In the genomic region with DNA sequence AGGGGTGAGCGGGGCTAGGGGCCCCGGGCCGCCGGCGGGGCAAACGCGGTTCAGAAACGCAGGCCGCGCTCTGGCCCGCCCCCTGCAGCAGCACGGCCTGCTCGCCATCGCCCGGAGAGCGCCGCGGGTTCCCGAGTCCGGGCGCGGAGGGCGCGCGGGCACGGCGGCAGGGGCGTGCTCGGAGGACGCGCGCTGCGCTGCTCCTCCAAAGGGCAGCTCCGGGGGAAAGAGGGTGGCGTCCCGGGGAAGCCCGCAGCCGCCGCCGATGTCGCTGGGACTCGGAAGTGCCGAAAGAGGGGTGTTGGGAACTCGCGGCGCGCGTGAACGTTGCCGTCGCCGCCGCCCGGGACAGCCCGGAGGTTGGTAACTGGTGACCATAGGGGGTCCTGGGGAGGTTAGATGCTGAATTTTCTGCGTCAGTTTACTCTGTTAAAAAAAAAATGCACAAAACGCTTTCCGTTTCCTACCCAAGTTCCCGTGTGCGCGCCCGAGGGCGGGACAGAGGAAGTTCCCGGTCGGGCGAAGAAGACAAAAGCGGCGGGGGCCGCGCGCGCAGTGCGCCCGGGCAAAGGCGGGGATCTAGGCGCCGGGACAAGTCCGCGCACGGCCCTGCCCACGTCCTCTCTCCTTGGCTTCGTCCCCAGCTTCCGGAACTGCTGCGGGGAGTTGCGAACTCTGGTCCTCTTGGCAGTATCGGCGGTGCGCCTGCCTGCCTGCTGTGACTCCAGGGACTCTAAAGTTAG, we compare ENCODE assay signal across 1 cellular context.
TF ChIP-seq lines count a peak whose summit lies in the region.

A gene (plus strand): TSS at position 157 of the 743 bp plus-strand sequence. CDS start 20,074 bp downstream, outside the sequence.

TF ChIP-seq in H1, 55 proteins besides CTCF, POLR2A, EP300 and RAD21:
- no peak for TF ChIP-seq HDAC6 (IDR thresholded peaks at IDR 0.05; ENCODE audit: low read depth, low read length)
- peak; percentile 97 for TF ChIP-seq POLR2AphosphoS5 (IDR thresholded peaks at IDR 0.05; ENCODE audit: low read depth, low read length)
- no peak for TF ChIP-seq JUND (IDR thresholded peaks at IDR 0.05; ENCODE audit: low read length)
- TF ChIP-seq FOSL1 (IDR thresholded peaks at IDR 0.05; ENCODE audit: insufficient read depth, low read depth, low read length), result no peak
- peak; percentile 79 for TF ChIP-seq RBBP5 (IDR thresholded peaks at IDR 0.05; ENCODE audit: borderline replicate concordance, low read depth, low read length)
- TF ChIP-seq BCL11A (IDR thresholded peaks at IDR 0.05; ENCODE audit: low read depth in 2 of 2, low read length in 2 of 2), result no peak
- TF ChIP-seq GABPA (IDR thresholded peaks at IDR 0.05; ENCODE audit: borderline replicate concordance, insufficient read depth, low read length), result no peak
- peak; percentile 50 for TF ChIP-seq PHF8 (conservative IDR thresholded peaks at IDR 0.05; ENCODE audit: low read depth, low read length)
- no peak for TF ChIP-seq SP4 (IDR thresholded peaks at IDR 0.05; ENCODE audit: low read length)
- TF ChIP-seq GTF2F1 (IDR thresholded peaks at IDR 0.05; ENCODE audit: borderline replicate concordance, low read depth, low read length), result no peak
- no peak for TF ChIP-seq POU5F1 (IDR thresholded peaks at IDR 0.05; ENCODE audit: low read depth, low read length)
- TF ChIP-seq, protein P1, sequence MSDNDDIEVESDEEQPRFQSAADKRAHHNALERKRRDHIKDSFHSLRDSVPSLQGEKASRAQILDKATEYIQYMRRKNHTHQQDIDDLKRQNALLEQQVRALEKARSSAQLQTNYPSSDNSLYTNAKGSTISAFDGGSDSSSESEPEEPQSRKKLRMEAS (IDR thresholded peaks at IDR 0.05), result peak; percentile 9; the same call in 1 of the 2 replicates
- TF ChIP-seq KDM4A (IDR thresholded peaks at IDR 0.05; ENCODE audit: low read depth, low read length, severe bottlenecking), result peak; percentile 97
- no peak for TF ChIP-seq SAP30 (IDR thresholded peaks at IDR 0.05; ENCODE audit: insufficient read depth, insufficient replicate concordance, low read length)
- TF ChIP-seq, protein P2, sequence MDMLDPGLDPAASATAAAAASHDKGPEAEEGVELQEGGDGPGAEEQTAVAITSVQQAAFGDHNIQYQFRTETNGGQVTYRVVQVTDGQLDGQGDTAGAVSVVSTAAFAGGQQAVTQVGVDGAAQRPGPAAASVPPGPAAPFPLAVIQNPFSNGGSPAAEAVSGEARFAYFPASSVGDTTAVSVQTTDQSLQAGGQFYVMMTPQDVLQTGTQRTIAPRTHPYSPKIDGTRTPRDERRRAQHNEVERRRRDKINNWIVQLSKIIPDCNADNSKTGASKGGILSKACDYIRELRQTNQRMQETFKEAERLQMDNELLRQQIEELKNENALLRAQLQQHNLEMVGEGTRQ (IDR thresholded peaks at IDR 0.05; ENCODE audit: low read length), result no peak
- no peak for TF ChIP-seq RNF2 (IDR thresholded peaks at IDR 0.05; ENCODE audit: borderline replicate concordance, low read depth, low read length, missing control alignments, poor library complexity, severe bottlenecking)
- peak; percentile 57 for TF ChIP-seq ASH2L (IDR thresholded peaks at IDR 0.05; ENCODE audit: low read length)
- no peak for TF ChIP-seq SP2 (IDR thresholded peaks at IDR 0.05; ENCODE audit: low read length)
- TF ChIP-seq ZNF274 (IDR thresholded peaks at IDR 0.05; ENCODE audit: borderline replicate concordance, extremely low read depth, low read length), result no peak
- TF ChIP-seq NRF1 (IDR thresholded peaks at IDR 0.05; ENCODE audit: low read depth, low read length), result no peak
- TF ChIP-seq RXRA (IDR thresholded peaks at IDR 0.05; ENCODE audit: insufficient read depth, low read depth, low read length), result 0 out of 2 replicates have a peak, but pooled peaks have one; percentile 61
- no peak for TF ChIP-seq KDM5A (IDR thresholded peaks at IDR 0.05; ENCODE audit: low read length)
- no peak for TF ChIP-seq CHD1 (IDR thresholded peaks at IDR 0.05; ENCODE audit: low read depth, low read length)
- no peak for TF ChIP-seq CBX5 (IDR thresholded peaks at IDR 0.05; ENCODE audit: low read depth, low read length)
- no peak for TF ChIP-seq YY1 (IDR thresholded peaks at IDR 0.05; ENCODE audit: low read depth, low read length)
- TF ChIP-seq, protein P3, sequence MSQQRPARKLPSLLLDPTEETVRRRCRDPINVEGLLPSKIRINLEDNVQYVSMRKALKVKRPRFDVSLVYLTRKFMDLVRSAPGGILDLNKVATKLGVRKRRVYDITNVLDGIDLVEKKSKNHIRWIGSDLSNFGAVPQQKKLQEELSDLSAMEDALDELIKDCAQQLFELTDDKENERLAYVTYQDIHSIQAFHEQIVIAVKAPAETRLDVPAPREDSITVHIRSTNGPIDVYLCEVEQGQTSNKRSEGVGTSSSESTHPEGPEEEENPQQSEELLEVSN (IDR thresholded peaks at IDR 0.05), result peak; percentile 20; the same call in 1 of the 2 replicates
- no peak for TF ChIP-seq CREB1 (IDR thresholded peaks at IDR 0.05)
- TF ChIP-seq CHD2 (IDR thresholded peaks at IDR 0.05; ENCODE audit: low read length), result no peak
- TF ChIP-seq TCF12 (IDR thresholded peaks at IDR 0.05; ENCODE audit: low read depth, low read length), result peak; percentile 85
- no peak for TF ChIP-seq BRCA1 (IDR thresholded peaks at IDR 0.05; ENCODE audit: low read depth, low read length)
- TF ChIP-seq SIN3A (conservative IDR thresholded peaks at IDR 0.05 in 1 of 2, IDR thresholded peaks at IDR 0.05 in 1 of 2; ENCODE audit: low read depth in 1 of 2, low read length in 2 of 2), result 0 out of 4 replicates have a peak, but pooled peaks of 1 of the 2 experiments have one; percentile 33
- no peak for TF ChIP-seq CEBPB (IDR thresholded peaks at IDR 0.05; ENCODE audit: low read depth, low read length)
- peak; percentile 20; the same call in 1 of the 2 replicates for TF ChIP-seq BACH1 (IDR thresholded peaks at IDR 0.05; ENCODE audit: low read length)
- no peak for TF ChIP-seq SRF (IDR thresholded peaks at IDR 0.05; ENCODE audit: low read depth, low read length)
- TF ChIP-seq, protein P4, sequence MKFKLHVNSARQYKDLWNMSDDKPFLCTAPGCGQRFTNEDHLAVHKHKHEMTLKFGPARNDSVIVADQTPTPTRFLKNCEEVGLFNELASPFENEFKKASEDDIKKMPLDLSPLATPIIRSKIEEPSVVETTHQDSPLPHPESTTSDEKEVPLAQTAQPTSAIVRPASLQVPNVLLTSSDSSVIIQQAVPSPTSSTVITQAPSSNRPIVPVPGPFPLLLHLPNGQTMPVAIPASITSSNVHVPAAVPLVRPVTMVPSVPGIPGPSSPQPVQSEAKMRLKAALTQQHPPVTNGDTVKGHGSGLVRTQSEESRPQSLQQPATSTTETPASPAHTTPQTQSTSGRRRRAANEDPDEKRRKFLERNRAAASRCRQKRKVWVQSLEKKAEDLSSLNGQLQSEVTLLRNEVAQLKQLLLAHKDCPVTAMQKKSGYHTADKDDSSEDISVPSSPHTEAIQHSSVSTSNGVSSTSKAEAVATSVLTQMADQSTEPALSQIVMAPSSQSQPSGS (IDR thresholded peaks at IDR 0.05; ENCODE audit: low read length), result no peak
- TF ChIP-seq NANOG (IDR thresholded peaks at IDR 0.05; ENCODE audit: insufficient read depth, low read depth, low read length, poor library complexity, severe bottlenecking), result no peak
- no peak for TF ChIP-seq CTBP2 (IDR thresholded peaks at IDR 0.05; ENCODE audit: borderline replicate concordance, insufficient read depth, insufficient read length, low read length)
- 0 out of 2 replicates have a peak, but pooled peaks have one; percentile 67 for TF ChIP-seq EGR1 (IDR thresholded peaks at IDR 0.05; ENCODE audit: borderline replicate concordance, low read depth, low read length)
- no peak for TF ChIP-seq MAFK (IDR thresholded peaks at IDR 0.05; ENCODE audit: low read depth, low read length)
- TF ChIP-seq TAF7 (optimal IDR thresholded peaks at IDR 0.05; ENCODE audit: borderline replicate concordance, low read depth, low read length), result no peak
- TF ChIP-seq TEAD4 (IDR thresholded peaks at IDR 0.05; ENCODE audit: low read depth, low read length), result no peak
- TF ChIP-seq, protein P5, sequence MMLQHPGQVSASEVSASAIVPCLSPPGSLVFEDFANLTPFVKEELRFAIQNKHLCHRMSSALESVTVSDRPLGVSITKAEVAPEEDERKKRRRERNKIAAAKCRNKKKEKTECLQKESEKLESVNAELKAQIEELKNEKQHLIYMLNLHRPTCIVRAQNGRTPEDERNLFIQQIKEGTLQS (IDR thresholded peaks at IDR 0.05; ENCODE audit: insufficient read depth, low read depth, low read length), result no peak
- TF ChIP-seq TAF1 (IDR thresholded peaks at IDR 0.05; ENCODE audit: low read depth, low read length), result peak; percentile 21; the same call in 1 of the 2 replicates
- no peak for TF ChIP-seq KDM1A (IDR thresholded peaks at IDR 0.05; ENCODE audit: borderline replicate concordance, low read length)
- no peak for TF ChIP-seq SIRT6 (IDR thresholded peaks at IDR 0.05; ENCODE audit: low read length)
- no peak for TF ChIP-seq CBX8 (IDR thresholded peaks at IDR 0.05; ENCODE audit: borderline replicate concordance, low read depth, low read length)
- TF ChIP-seq SUZ12 (IDR thresholded peaks at IDR 0.05; ENCODE audit: low read length), result peak; percentile 34; the same call in 1 of the 2 replicates
- TF ChIP-seq SIX5 (IDR thresholded peaks at IDR 0.05; ENCODE audit: low read depth, low read length), result no peak
- 0 out of 2 replicates have a peak, but pooled peaks have one; percentile 47 for TF ChIP-seq SP1 (IDR thresholded peaks at IDR 0.05; ENCODE audit: low read depth, low read length)
- no peak for TF ChIP-seq JUN (IDR thresholded peaks at IDR 0.05; ENCODE audit: low read depth, low read length)
- no peak for TF ChIP-seq RFX5 (IDR thresholded peaks at IDR 0.05; ENCODE audit: borderline replicate concordance, low read depth, low read length)
- TF ChIP-seq, protein P6, sequence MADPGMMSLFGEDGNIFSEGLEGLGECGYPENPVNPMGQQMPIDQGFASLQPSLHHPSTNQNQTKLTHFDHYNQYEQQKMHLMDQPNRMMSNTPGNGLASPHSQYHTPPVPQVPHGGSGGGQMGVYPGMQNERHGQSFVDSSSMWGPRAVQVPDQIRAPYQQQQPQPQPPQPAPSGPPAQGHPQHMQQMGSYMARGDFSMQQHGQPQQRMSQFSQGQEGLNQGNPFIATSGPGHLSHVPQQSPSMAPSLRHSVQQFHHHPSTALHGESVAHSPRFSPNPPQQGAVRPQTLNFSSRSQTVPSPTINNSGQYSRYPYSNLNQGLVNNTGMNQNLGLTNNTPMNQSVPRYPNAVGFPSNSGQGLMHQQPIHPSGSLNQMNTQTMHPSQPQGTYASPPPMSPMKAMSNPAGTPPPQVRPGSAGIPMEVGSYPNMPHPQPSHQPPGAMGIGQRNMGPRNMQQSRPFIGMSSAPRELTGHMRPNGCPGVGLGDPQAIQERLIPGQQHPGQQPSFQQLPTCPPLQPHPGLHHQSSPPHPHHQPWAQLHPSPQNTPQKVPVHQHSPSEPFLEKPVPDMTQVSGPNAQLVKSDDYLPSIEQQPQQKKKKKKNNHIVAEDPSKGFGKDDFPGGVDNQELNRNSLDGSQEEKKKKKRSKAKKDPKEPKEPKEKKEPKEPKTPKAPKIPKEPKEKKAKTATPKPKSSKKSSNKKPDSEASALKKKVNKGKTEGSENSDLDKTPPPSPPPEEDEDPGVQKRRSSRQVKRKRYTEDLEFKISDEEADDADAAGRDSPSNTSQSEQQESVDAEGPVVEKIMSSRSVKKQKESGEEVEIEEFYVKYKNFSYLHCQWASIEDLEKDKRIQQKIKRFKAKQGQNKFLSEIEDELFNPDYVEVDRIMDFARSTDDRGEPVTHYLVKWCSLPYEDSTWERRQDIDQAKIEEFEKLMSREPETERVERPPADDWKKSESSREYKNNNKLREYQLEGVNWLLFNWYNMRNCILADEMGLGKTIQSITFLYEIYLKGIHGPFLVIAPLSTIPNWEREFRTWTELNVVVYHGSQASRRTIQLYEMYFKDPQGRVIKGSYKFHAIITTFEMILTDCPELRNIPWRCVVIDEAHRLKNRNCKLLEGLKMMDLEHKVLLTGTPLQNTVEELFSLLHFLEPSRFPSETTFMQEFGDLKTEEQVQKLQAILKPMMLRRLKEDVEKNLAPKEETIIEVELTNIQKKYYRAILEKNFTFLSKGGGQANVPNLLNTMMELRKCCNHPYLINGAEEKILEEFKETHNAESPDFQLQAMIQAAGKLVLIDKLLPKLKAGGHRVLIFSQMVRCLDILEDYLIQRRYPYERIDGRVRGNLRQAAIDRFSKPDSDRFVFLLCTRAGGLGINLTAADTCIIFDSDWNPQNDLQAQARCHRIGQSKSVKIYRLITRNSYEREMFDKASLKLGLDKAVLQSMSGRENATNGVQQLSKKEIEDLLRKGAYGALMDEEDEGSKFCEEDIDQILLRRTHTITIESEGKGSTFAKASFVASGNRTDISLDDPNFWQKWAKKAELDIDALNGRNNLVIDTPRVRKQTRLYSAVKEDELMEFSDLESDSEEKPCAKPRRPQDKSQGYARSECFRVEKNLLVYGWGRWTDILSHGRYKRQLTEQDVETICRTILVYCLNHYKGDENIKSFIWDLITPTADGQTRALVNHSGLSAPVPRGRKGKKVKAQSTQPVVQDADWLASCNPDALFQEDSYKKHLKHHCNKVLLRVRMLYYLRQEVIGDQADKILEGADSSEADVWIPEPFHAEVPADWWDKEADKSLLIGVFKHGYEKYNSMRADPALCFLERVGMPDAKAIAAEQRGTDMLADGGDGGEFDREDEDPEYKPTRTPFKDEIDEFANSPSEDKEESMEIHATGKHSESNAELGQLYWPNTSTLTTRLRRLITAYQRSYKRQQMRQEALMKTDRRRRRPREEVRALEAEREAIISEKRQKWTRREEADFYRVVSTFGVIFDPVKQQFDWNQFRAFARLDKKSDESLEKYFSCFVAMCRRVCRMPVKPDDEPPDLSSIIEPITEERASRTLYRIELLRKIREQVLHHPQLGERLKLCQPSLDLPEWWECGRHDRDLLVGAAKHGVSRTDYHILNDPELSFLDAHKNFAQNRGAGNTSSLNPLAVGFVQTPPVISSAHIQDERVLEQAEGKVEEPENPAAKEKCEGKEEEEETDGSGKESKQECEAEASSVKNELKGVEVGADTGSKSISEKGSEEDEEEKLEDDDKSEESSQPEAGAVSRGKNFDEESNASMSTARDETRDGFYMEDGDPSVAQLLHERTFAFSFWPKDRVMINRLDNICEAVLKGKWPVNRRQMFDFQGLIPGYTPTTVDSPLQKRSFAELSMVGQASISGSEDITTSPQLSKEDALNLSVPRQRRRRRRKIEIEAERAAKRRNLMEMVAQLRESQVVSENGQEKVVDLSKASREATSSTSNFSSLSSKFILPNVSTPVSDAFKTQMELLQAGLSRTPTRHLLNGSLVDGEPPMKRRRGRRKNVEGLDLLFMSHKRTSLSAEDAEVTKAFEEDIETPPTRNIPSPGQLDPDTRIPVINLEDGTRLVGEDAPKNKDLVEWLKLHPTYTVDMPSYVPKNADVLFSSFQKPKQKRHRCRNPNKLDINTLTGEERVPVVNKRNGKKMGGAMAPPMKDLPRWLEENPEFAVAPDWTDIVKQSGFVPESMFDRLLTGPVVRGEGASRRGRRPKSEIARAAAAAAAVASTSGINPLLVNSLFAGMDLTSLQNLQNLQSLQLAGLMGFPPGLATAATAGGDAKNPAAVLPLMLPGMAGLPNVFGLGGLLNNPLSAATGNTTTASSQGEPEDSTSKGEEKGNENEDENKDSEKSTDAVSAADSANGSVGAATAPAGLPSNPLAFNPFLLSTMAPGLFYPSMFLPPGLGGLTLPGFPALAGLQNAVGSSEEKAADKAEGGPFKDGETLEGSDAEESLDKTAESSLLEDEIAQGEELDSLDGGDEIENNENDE (IDR thresholded peaks at IDR 0.05; ENCODE audit: insufficient replicate concordance, low read length), result no peak
- 0 out of 4 replicates have a peak, but pooled peaks of 1 of the 2 experiments have one; percentile 52 for TF ChIP-seq HDAC2 (IDR thresholded peaks at IDR 0.05; ENCODE audit: borderline replicate concordance in 1 of 2, low read depth in 2 of 2, low read length in 2 of 2)
- TF ChIP-seq EZH2 (IDR thresholded peaks at IDR 0.05; ENCODE audit: low read depth, low read length, severe bottlenecking), result peak; percentile 48
- peak; percentile 9; the same call in 1 of the 2 replicates for TF ChIP-seq TBP (IDR thresholded peaks at IDR 0.05; ENCODE audit: low read depth, low read length)
